ENCODE assay signal across 8 cellular contexts in the genomic region with DNA sequence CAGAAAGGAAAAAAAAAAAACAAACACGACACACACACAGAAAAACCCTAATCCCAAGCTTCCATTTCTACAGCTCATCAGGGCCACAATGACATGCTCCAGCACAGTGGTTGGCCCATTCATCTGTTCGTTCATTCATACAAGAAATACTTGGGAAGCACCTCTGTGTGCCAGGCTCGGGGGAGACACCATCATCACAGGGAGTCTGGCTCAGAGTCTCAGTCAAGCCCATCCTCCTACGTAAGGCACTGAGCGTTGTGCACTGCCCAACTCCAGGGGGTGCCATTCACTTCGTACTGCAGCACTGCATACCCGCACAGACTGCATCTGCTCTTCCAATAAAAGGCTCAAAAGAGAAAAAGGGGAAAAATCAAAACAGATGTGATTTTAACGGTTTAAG. TPM values are rescaled to one million over a fixed set of nuclear protein-coding genes. Genes with fewer than 3 reads are reported as not detected.
A peak's percentile ranks its signal among the peaks of the same experiment; 100 is the strongest.
DNase-seq lines count a peak whose midpoint lies in the region; ATAC-seq, FAIRE-seq and TF ChIP-seq lines count a peak whose summit lies in the region.

No MANE protein-coding gene starts in this region.

- H3K9me3 ChIP-seq in T-helper 17 cell (ENCODE audit: control insufficient read depth, low read length, poor library complexity, severe bottlenecking): no peaks in the 10 kb centered on the region

- peak; percentile 51 for DNase-seq in AG20443 (ENCODE audit: low spot score)
- DNase-seq in H54 (ENCODE audit: insufficient read length, low spot score): no peak
- DNase-seq in T-helper 17 cell: no peak
- no peak for DNase-seq in foreskin keratinocyte
- no peak for DNase-seq in progenitor cell of endocrine pancreas (ENCODE audit: low spot score, unreplicated experiment)
- DNase-seq in stimulated activated CD4-positive, alpha-beta T cell treated with anti-CD3 and anti-CD28 coated beads, Interleukin-12 subunit alpha, Interleukin-12 subunit beta, amount 100 ng/mL, for 4 hours: no peak
- DNase-seq in effector CD4-positive, alpha-beta T cell: no peak
- DNase-seq in COLO829 (ENCODE audit: low spot score): no peak

- ATAC-seq in T-helper 17 cell (peak; percentile 54), foreskin keratinocyte (peak; percentile 61)

- TF ChIP-seq POLR2A in H54 (IDR thresholded peaks at IDR 0.05; ENCODE audit: low read depth, low read length): no peak

- no peaks in the 10 kb centered on the region for H3K27me3 ChIP-seq in foreskin keratinocyte

- peak; percentile 66 for FAIRE-seq in H54 (lab: Jason Lieb, UNC)

- H3K4me1 ChIP-seq in foreskin keratinocyte: peaks cover 24% of the 10 kb centered on the region

- H3K4me3 Mint-ChIP-seq in T-helper 17 cell (peak overlapping the region; percentile 47), progenitor cell of endocrine pancreas (ENCODE audit: low read depth) (no peak overlapping the region)

- H3K36me3 Mint-ChIP-seq in T-helper 17 cell (ENCODE audit: low read depth): no peaks in the 10 kb centered on the region
- peaks cover 2% of the 10 kb centered on the region for H3K36me3 Mint-ChIP-seq in progenitor cell of endocrine pancreas (ENCODE audit: insufficient read depth)

- TF ChIP-seq CTCF in foreskin keratinocyte (conservative IDR thresholded peaks at IDR 0.05): peak; percentile 67
- TF ChIP-seq CTCF in progenitor cell of endocrine pancreas (IDR thresholded peaks at IDR 0.05; ENCODE audit: unreplicated experiment): peak; percentile 44

- H3K27me3 Mint-ChIP-seq in T-helper 17 cell (no peaks in the 10 kb centered on the region), progenitor cell of endocrine pancreas (no peaks in the 10 kb centered on the region)

- no peaks in the 10 kb centered on the region for H3K9me3 Mint-ChIP-seq in progenitor cell of endocrine pancreas (ENCODE audit: low read depth)

- H3K27ac Mint-ChIP-seq in T-helper 17 cell (peak overlapping the region; percentile 81), progenitor cell of endocrine pancreas (no peak overlapping the region)

- H3K27ac ChIP-seq in foreskin keratinocyte: no peak overlapping the region

- H3K4me1 Mint-ChIP-seq in T-helper 17 cell: peaks cover 59% of the 10 kb centered on the region
- peaks cover 6% of the 10 kb centered on the region for H3K4me1 Mint-ChIP-seq in progenitor cell of endocrine pancreas (ENCODE audit: low read depth)

RNA-seq across cellular contexts. Expression of a gene that starts 15.3 kb away (rescaled TPM):
- total RNA-seq in T-helper 17 cell: 10 to 100 TPM; 82.2 to 90.5 TPM
- total RNA-seq in foreskin keratinocyte: 49.3 and 59.0 TPM in 2 replicates
- 47.0 and 56.0 TPM in 2 replicates for polyA plus RNA-seq in foreskin keratinocyte
- 22.9 and 24.2 TPM in 2 replicates for total RNA-seq in progenitor cell of endocrine pancreas

RNA-seq across cellular contexts. Expression of a gene that starts 45.4 kb away (rescaled TPM):
- total RNA-seq in T-helper 17 cell (10 to 100 TPM; 61.5 to 67.4 TPM), foreskin keratinocyte (35.0 and 35.9 TPM in 2 replicates), progenitor cell of endocrine pancreas (61.1 and 68.8 TPM in 2 replicates)
- 19.7 and 20.6 TPM in 2 replicates for polyA plus RNA-seq in foreskin keratinocyte
